Comparison of ENCODE assay signal across 20 cellular contexts in genomic region chr3:140916603-140917002, GRCh38. TPM values are rescaled to one million over a fixed set of nuclear protein-coding genes. Genes with fewer than 3 reads are reported as not detected.
DNase-seq lines count a peak whose midpoint lies in the region; ATAC-seq, FAIRE-seq and TF ChIP-seq lines count a peak whose summit lies in the region.
"Had no signal": no experiment of that assay in that cellular context is flagged by ENCODE, and none has a peak within 500 bp of the region (broad histone marks: within the 10 kb centered on the region; RNA-seq: fewer than 3 reads in every experiment).

No MANE protein-coding gene starts in this region.

- H3K4me3 Mint-ChIP-seq in Calu3 (ENCODE audit: low read depth, unreplicated experiment): no peak overlapping the region
- H3K4me3 Mint-ChIP-seq: B cell; CD4-positive, alpha-beta T cell; CD8-positive, alpha-beta T cell had no signal

- H3K36me3 Mint-ChIP-seq in Calu3 (ENCODE audit: insufficient read depth, unreplicated experiment): no peaks in the 10 kb centered on the region
- H3K36me3 Mint-ChIP-seq: CD8-positive, alpha-beta T cell had no signal

- H3K4me1 ChIP-seq in HepG2 (ENCODE audit: insufficient read depth, low read length): peaks cover 26% of the 10 kb centered on the region
- H3K4me1 ChIP-seq in right lobe of liver: peaks cover 0 to 5% (median 0%) of the 10 kb centered on the region in 4 donors
- H3K4me1 ChIP-seq in K562 (replicated peaks in 1 of 2; ENCODE audit: control insufficient read depth in 2 of 2, insufficient read depth in 2 of 2, low read length in 2 of 2): no peaks in the 10 kb centered on the region
- H3K4me1 ChIP-seq: A549; BLaER1 treated with 17β-estradiol and CSF1 and Interleukin-3, amounts not matched to agents 10 nM and 100 nM had no signal

- TF ChIP-seq RAD21 in HepG2 (CRISPR knock-in tag; IDR thresholded peaks at IDR 0.05): no peak
- TF ChIP-seq RAD21 in K562 (CRISPR knock-in tag; conservative IDR thresholded peaks at IDR 0.05 in 1 of 2, IDR thresholded peaks at IDR 0.05 in 1 of 2): no peak

- H3K27me3 Mint-ChIP-seq in Calu3 (ENCODE audit: unreplicated experiment): peaks cover 81% of the 10 kb centered on the region

- POLR2A ChIA-PET in HepG2 (lab: Yijun Ruan, JAX): no interaction called here
- POLR2A ChIA-PET in K562 (lab: Yijun Ruan, JAX): no interaction called here

- CTCF ChIA-PET in HepG2 (lab: Yijun Ruan, JAX; ENCODE audit: low intra/inter-chr PET ratio, low total read pairs): no interaction called here
- CTCF ChIA-PET in K562 (lab: Yijun Ruan, JAX; ENCODE audit: low intra/inter-chr PET ratio): no interaction called here
- CTCF ChIA-PET in Calu3 (lab: Charles Lee): interaction anchor here (0.6 to 0.7 kb wide), 2 partner anchors 13 to 478 kb away, joined by 4 to 7 read pairs; no protein-coding TSS in a partner anchor

- H3K9me3 Mint-ChIP-seq in Calu3 (ENCODE audit: low read depth, unreplicated experiment): no peaks in the 10 kb centered on the region
- H3K9me3 Mint-ChIP-seq: CD4-positive, alpha-beta T cell; CD8-positive, alpha-beta T cell had no signal

- ATAC-seq in HepG2 (no peak), right lobe of liver (no peak), K562 (no peak)
- ATAC-seq: A549; CD8-positive, alpha-beta T cell had no signal

- 0 out of 5 replicates have a peak, but pooled peaks cover 0 to 16% of the 10 kb centered on the region in 2 experiments for H3K27me3 ChIP-seq in HepG2 (ENCODE audit: control insufficient read depth in 1 of 2, insufficient read depth in 2 of 2, low read length in 2 of 2)
- peaks cover 0 to 24% of the 10 kb centered on the region in 2 donors for H3K27me3 ChIP-seq in right lobe of liver
- H3K27me3 ChIP-seq in K562 (ENCODE audit: control insufficient read depth in 2 of 2, insufficient read depth in 2 of 2, low read length in 2 of 2): peaks cover 0 to 15% of the 10 kb centered on the region in 2 experiments; a peak in 4 of 5 replicates
- H3K27me3 ChIP-seq: BLaER1 treated with 17β-estradiol and CSF1 and Interleukin-3, amounts not matched to agents 10 nM and 100 nM had no signal

- intact Hi-C loops in HepG2 (cut with micrococcal nuclease; ENCODE audit: unreplicated experiment) (no loop called here), right lobe of liver (cut with DNase I) (no loop called here), K562 (cut with micrococcal nuclease) (no loop called here), Calu3 (cut with micrococcal nuclease; ENCODE audit: unreplicated experiment) (no loop called here)

- no peak overlapping the region for H3K27ac ChIP-seq in HepG2 (ENCODE audit: extremely low read length, insufficient read depth, low read length)
- no peak overlapping the region for H3K27ac ChIP-seq in right lobe of liver
- H3K27ac ChIP-seq in K562 (ENCODE audit: extremely low read depth, low read depth, low read length): no peak overlapping the region
- H3K27ac ChIP-seq: 22Rv1; A549; BLaER1 treated with 17β-estradiol and CSF1 and Interleukin-3, amounts not matched to agents 10 nM and 100 nM; C4-2B had no signal

- TF ChIP-seq POLR2A in HepG2 (IDR thresholded peaks at IDR 0.05; ENCODE audit: insufficient read depth in 1 of 2, low read depth in 2 of 2, low read length in 2 of 2) (no peak), right lobe of liver (IDR thresholded peaks at IDR 0.05) (no peak), K562 (conservative IDR thresholded peaks at IDR 0.05) (no peak)

- TF ChIP-seq CTCF in HepG2 (CRISPR knock-in tag; IDR thresholded peaks at IDR 0.05): no peak
- no peak for TF ChIP-seq CTCF in right lobe of liver (IDR thresholded peaks at IDR 0.05)
- no peak for TF ChIP-seq CTCF in K562 (IDR thresholded peaks at IDR 0.05 in 2 of 3, conservative IDR thresholded peaks at IDR 0.05 in 1 of 3; ENCODE audit: insufficient read depth in 2 of 3, low read depth in 1 of 3, low read length in 3 of 3)
- TF ChIP-seq CTCF in Calu3 (IDR thresholded peaks at IDR 0.05; ENCODE audit: unreplicated experiment): no peak

- H3K4me3 ChIP-seq in HepG2 (replicated peaks in 1 of 3; ENCODE audit: insufficient read depth in 1 of 3, low read depth in 2 of 3, low read length in 3 of 3): no peak overlapping the region
- no peak overlapping the region for H3K4me3 ChIP-seq in right lobe of liver
- H3K4me3 ChIP-seq in K562: no peak overlapping the region
- H3K4me3 ChIP-seq: A549; BLaER1 treated with 17β-estradiol and CSF1 and Interleukin-3, amounts not matched to agents 10 nM and 100 nM had no signal

- no peak overlapping the region for H3K27ac Mint-ChIP-seq in Calu3 (ENCODE audit: unreplicated experiment)
- H3K27ac Mint-ChIP-seq: B cell; CD4-positive, alpha-beta T cell; CD8-positive, alpha-beta T cell had no signal

- TF ChIP-seq EP300 in HepG2 (IDR thresholded peaks at IDR 0.05; ENCODE audit: low read depth in 2 of 2, low read length in 2 of 2) (no peak), HepG2 (CRISPR knock-in tag; IDR thresholded peaks at IDR 0.05; ENCODE audit: borderline replicate concordance) (no peak), K562 (IDR thresholded peaks at IDR 0.05; ENCODE audit: low read length) (no peak)

- H4K20me1 ChIP-seq in HepG2 (ENCODE audit: insufficient read depth, low read length) (no peaks in the 10 kb centered on the region), K562 (replicated peaks; ENCODE audit: control insufficient read depth, insufficient read depth, low read length) (no peaks in the 10 kb centered on the region)
- H4K20me1 ChIP-seq: BLaER1 treated with 17β-estradiol and CSF1 and Interleukin-3, amounts not matched to agents 10 nM and 100 nM had no signal

- H3K4me1 Mint-ChIP-seq in Calu3 (ENCODE audit: low read depth, unreplicated experiment): peaks cover 10% of the 10 kb centered on the region
- H3K4me1 Mint-ChIP-seq: B cell had no signal

- BruUV-seq in HepG2 (replicated peaks; lab: Mats Ljungman, UMichigan) (no TSS peak), K562 (replicated peaks; lab: Mats Ljungman, UMichigan) (no TSS peak), Calu3 (replicated peaks; lab: Mats Ljungman, UMichigan) (no TSS peak)

- FAIRE-seq in HepG2 (lab: Jason Lieb, UNC) (no peak), K562 (lab: Jason Lieb, UNC) (no peak)
- FAIRE-seq: A549, G401.6, GM12891 had no signal

- in situ Hi-C loops in HepG2 (cut with HindIII; ENCODE audit: extremely low pct_ligation_motif_present, low pct_unique_long_range_greater_than_20kb): loop anchor here (10.0 kb wide), 1 partner anchor 278 kb away; no protein-coding TSS in a partner anchor
- in situ Hi-C loops in K562 (cut with MboI): loop anchor here (10.0 kb wide), 2 partner anchors 188 to 278 kb away; no protein-coding TSS in a partner anchor

- H3K9me3 ChIP-seq in HepG2 (ENCODE audit: low read length) (no peaks in the 10 kb centered on the region), right lobe of liver (no peaks in the 10 kb centered on the region), K562 (replicated peaks; ENCODE audit: control insufficient read depth, insufficient read depth, low read depth, low read length) (no peaks in the 10 kb centered on the region)
- H3K9me3 ChIP-seq: A549; BLaER1 treated with 17β-estradiol and CSF1 and Interleukin-3, amounts not matched to agents 10 nM and 100 nM; Caco-2 had no signal

- peaks cover 2% of the 10 kb centered on the region for H3K9me1 ChIP-seq in K562 (ENCODE audit: control insufficient read depth, insufficient read depth, low read length)

- H3K9ac ChIP-seq in HepG2 (ENCODE audit: insufficient read depth, low read depth, low read length): no peak overlapping the region
- no peak overlapping the region for H3K9ac ChIP-seq in K562 (ENCODE audit: insufficient read depth in 1 of 2, low read depth in 2 of 2, low read length in 2 of 2)
- H3K9ac ChIP-seq: BLaER1 treated with 17β-estradiol and CSF1 and Interleukin-3, amounts not matched to agents 10 nM and 100 nM had no signal

- no peaks in the 10 kb centered on the region for H3K79me2 ChIP-seq in HepG2 (ENCODE audit: insufficient read depth, low read length)
- no peaks in the 10 kb centered on the region for H3K79me2 ChIP-seq in K562 (ENCODE audit: control insufficient read depth, insufficient read depth, low read length)

- H3K4me2 ChIP-seq in HepG2 (ENCODE audit: low read depth, low read length) (no peak overlapping the region), K562 (ENCODE audit: insufficient read depth, low read length) (no peak overlapping the region)
- H3K4me2 ChIP-seq: A549; BLaER1 treated with 17β-estradiol and CSF1 and Interleukin-3, amounts not matched to agents 10 nM and 100 nM had no signal

- H2AFZ ChIP-seq in HepG2 (ENCODE audit: low read length) (no peak overlapping the region), K562 (ENCODE audit: low read depth, low read length) (no peak overlapping the region)

- DNase-seq in HepG2 (ENCODE audit: low spot score) (no peak), right lobe of liver (no peak), K562 (ENCODE audit: extremely low read depth in 1 of 4, low spot score in 3 of 4) (no peak), Calu3 (no peak), iPS-NIHi7 (ENCODE audit: extremely low spot score) (no peak)
- DNase-seq: AML-193; Caco-2; CD4-positive, alpha-beta T cell; CD8-positive, alpha-beta T cell; DMS 273 treated with DMSO at 0.1 percent for 48 hours; DMS153; DMS79; GF-D8 had no signal

- H3K36me3 ChIP-seq in HepG2 (replicated peaks in 1 of 2; ENCODE audit: control insufficient read depth in 1 of 2, insufficient read depth in 2 of 2, low read length in 2 of 2): no peaks in the 10 kb centered on the region
- no peaks in the 10 kb centered on the region for H3K36me3 ChIP-seq in right lobe of liver
- no peaks in the 10 kb centered on the region for H3K36me3 ChIP-seq in K562 (ENCODE audit: control insufficient read depth, insufficient read depth, low read length)
- H3K36me3 ChIP-seq: BLaER1 treated with 17β-estradiol and CSF1 and Interleukin-3, amounts not matched to agents 10 nM and 100 nM had no signal

RNA-seq across cellular contexts. Expression of gene SLC25A36, which starts 25.0 kb away (rescaled TPM):
- total RNA-seq in HepG2 (2016; rRNA removed; fragmentation: Illumina TruSeq; extraction: Trizol): 30.6 and 34.6 TPM in 2 replicates
- total RNA-seq in HepG2 (2016; cell fraction: cytosol; rRNA removed; fragmentation: Illumina TruSeq; extraction: Trizol; ENCODE audit: low read depth): 9.3 and 10.0 TPM in 2 replicates
- total RNA-seq in HepG2 (2016; cell fraction: insoluble cytoplasmic fraction; rRNA removed; fragmentation: Illumina TruSeq; extraction: Trizol): 31.1 and 38.4 TPM in 2 replicates
- total RNA-seq in HepG2 (2016; cell fraction: membrane; rRNA removed; fragmentation: Illumina TruSeq; extraction: Trizol): 27.8 and 28.9 TPM in 2 replicates
- 104 and 106 TPM in 2 replicates for total RNA-seq in HepG2 (2016; cell fraction: nucleus; rRNA removed; fragmentation: Illumina TruSeq; extraction: Trizol)
- 65.9 and 85.6 TPM in 2 replicates for polyA plus RNA-seq in HepG2 (2011; rRNA removed)
- polyA plus RNA-seq in HepG2 (2011; cell fraction: cytosol; rRNA removed): 21.5 and 30.1 TPM in 2 replicates
- 95.3 and 126 TPM in 2 replicates for polyA plus RNA-seq in HepG2 (2011; cell fraction: nucleus; rRNA removed)
- polyA plus RNA-seq in HepG2 (2012): 58.4 and 60.7 TPM in 2 replicates
- polyA plus RNA-seq in HepG2 (2016; cell fraction: cytosol; fragmentation: Illumina TruSeq; extraction: Trizol; ENCODE audit: low read depth): 3.1 and 3.8 TPM in 2 replicates
- polyA plus RNA-seq in HepG2 (2016; cell fraction: insoluble cytoplasmic fraction; fragmentation: Illumina TruSeq; extraction: Trizol; ENCODE audit: low read depth): 28.8 and 29.2 TPM in 2 replicates
- 9.1 and 10.2 TPM in 2 replicates for polyA plus RNA-seq in HepG2 (2016; cell fraction: membrane; fragmentation: Illumina TruSeq; extraction: Trizol; ENCODE audit: low read depth)
- polyA plus RNA-seq in HepG2 (2016; cell fraction: nucleus; fragmentation: Illumina TruSeq; extraction: Trizol; ENCODE audit: insufficient read depth, low read depth): 125 and 132 TPM in 2 replicates
- polyA minus RNA-seq in HepG2 (2011; rRNA and poly(A)+ RNA removed; ENCODE audit: low replicate concordance): 36.1 and 65.1 TPM in 2 replicates
- 42.8 and 49.8 TPM in 2 replicates for polyA minus RNA-seq in HepG2 (2011; cell fraction: cytosol; rRNA and poly(A)+ RNA removed)
- polyA minus RNA-seq in HepG2 (2011; cell fraction: nucleus; rRNA and poly(A)+ RNA removed): 350 and 400 TPM in 2 replicates
- 1 to 10 TPM; 2.8 to 6.0 (median 5.1) TPM for total RNA-seq in right lobe of liver
- 51.3 and 204 TPM in 2 replicates for total RNA-seq in K562 (2011; cell fraction: chromatin; rRNA removed; ENCODE audit: low replicate concordance)
- 32.4 and 39.9 TPM in 2 replicates for total RNA-seq in K562 (2011; cell fraction: nucleolus; rRNA removed)
- 91.8 and 163 TPM in 2 replicates for total RNA-seq in K562 (2011; cell fraction: nucleoplasm; rRNA removed)
- total RNA-seq in K562 (2014; rRNA removed): 47.5 and 49.0 TPM in 2 replicates
- 50.5 and 61.9 TPM in 2 replicates for total RNA-seq in K562 (2014; rRNA removed; fragmentation: Illumina TruSeq; extraction: Trizol)
- total RNA-seq in K562 (2015; rRNA removed; fragmentation: Illumina TruSeq; extraction: Trizol): 37.0 and 43.3 TPM in 2 replicates
- total RNA-seq in K562 (2021): 50.2 and 57.8 TPM in 2 replicates
- 84.8 and 95.3 TPM in 2 replicates for polyA plus RNA-seq in K562 (2011; rRNA removed)
- polyA plus RNA-seq in K562 (2011; cell fraction: cytosol; rRNA removed): 16.1 and 25.6 TPM in 2 replicates
- 127 and 218 TPM in 2 replicates for polyA plus RNA-seq in K562 (2011; cell fraction: nucleus; rRNA removed)
- 23.8 and 37.6 TPM in 2 replicates for polyA plus RNA-seq in K562 (2012)
- polyA plus RNA-seq in K562 (2014; fragmentation: Illumina TruSeq; extraction: Trizol): 37.4 and 42.2 TPM in 2 replicates
- 10 to 100 TPM; 12.0 to 15.3 TPM for polyA plus RNA-seq in K562 (2014; fragmentation: Nextera tagmentation; extraction: Ambion mirVana)
- polyA plus RNA-seq in K562 (2014; rRNA removed): 32.6 and 39.1 TPM in 2 replicates
- polyA minus RNA-seq in K562 (2011; rRNA and poly(A)+ RNA removed): 90.4 and 110 TPM in 2 replicates
- 23.6 and 34.6 TPM in 2 replicates for polyA minus RNA-seq in K562 (2011; cell fraction: cytosol; rRNA and poly(A)+ RNA removed)
- 136 and 212 TPM in 2 replicates for polyA minus RNA-seq in K562 (2011; cell fraction: nucleus; rRNA and poly(A)+ RNA removed)
- 107 and 114 TPM in 2 replicates for total RNA-seq in Calu3 (2022)

Comparison
In these comparisons a context has a peak if more than half of its experiments do, and no peak if none do; other contexts are left out.
1. Of the 241 proteins assayed by ChIP-seq in both HepG2 and K562: peak only in HepG2: MNT; only in K562: ZNF512; in both: none; in neither: 239.